In the genomic region with DNA sequence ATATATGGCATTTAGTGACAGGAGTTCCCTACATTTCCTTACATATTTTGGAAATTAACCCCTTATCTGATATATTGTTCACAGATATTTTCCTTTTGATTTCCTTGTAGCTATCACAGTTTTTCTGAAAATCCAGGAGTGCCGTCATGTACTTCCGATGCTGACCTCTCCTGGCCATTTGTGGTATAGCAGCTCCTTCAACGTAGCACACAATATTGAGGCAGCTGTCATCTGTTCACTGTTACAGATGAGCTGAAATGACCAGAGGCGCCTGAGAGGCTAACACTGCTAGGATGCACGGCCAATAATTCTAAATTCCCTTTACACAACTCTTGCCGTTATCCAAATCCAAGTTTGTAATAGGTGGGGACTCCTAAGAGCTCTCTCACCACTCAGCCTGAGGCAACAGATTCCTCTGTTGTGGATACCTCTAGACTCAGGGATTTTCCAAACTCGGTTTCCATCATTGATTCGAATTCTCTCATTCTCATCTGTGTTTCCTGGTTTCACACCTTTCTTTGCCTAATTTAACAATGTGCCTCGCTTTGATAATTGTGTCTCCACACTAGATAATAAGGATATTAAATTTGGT, we compare ENCODE assay signal across 8 cellular contexts. TPM values are rescaled to one million over a fixed set of nuclear protein-coding genes. Genes with fewer than 3 reads are reported as not detected.
DNase-seq lines count a peak whose midpoint lies in the region; ATAC-seq and TF ChIP-seq lines count a peak whose summit lies in the region.

No MANE protein-coding gene starts in this region.

- no peak overlapping the region for H3K4me3 Mint-ChIP-seq in chondrocyte (ENCODE audit: unreplicated experiment)

- H3K4me1 ChIP-seq in liver (ENCODE audit: control insufficient read depth in 4 of 4, insufficient read depth in 4 of 4, low read length in 3 of 4) = no peaks in the 10 kb centered on the region

- H3K9me3 ChIP-seq in liver (ENCODE audit: control insufficient read depth in 4 of 4, low read length in 3 of 4) = no peaks in the 10 kb centered on the region

- no peak overlapping the region for H3K27ac Mint-ChIP-seq in chondrocyte (ENCODE audit: unreplicated experiment)

- H3K9me3 Mint-ChIP-seq in chondrocyte (ENCODE audit: low read depth) = no peaks in the 10 kb centered on the region

- peaks cover 25% of the 10 kb centered on the region for H3K27me3 Mint-ChIP-seq in chondrocyte (ENCODE audit: low read depth)

- TF ChIP-seq RAD21 in liver (IDR thresholded peaks at IDR 0.05) = peak; percentile 71 to 78

- ATAC-seq in HG03280 (IDR thresholded peaks at IDR 0.05; ENCODE audit: unreplicated experiment) = peak; percentile 89

- H3K27ac ChIP-seq in liver (ENCODE audit: low read depth in 1 of 2, low read length in 2 of 2) = no peak overlapping the region

- TF ChIP-seq CTCF in chondrocyte (IDR thresholded peaks at IDR 0.05) = peak; percentile 89
- peak; percentile 84 for TF ChIP-seq CTCF in liver (IDR thresholded peaks at IDR 0.05; ENCODE audit: low read depth, low read length, missing input control)

- no peaks in the 10 kb centered on the region for H3K36me3 Mint-ChIP-seq in chondrocyte (ENCODE audit: low read depth)

- no peaks in the 10 kb centered on the region for H3K4me1 Mint-ChIP-seq in chondrocyte (ENCODE audit: low read depth)

- H3K27me3 ChIP-seq in liver (ENCODE audit: control insufficient read depth in 4 of 4, insufficient read depth in 4 of 4, low read length in 3 of 4) = no peaks in the 10 kb centered on the region

- no peak overlapping the region for H3K9ac ChIP-seq in liver (ENCODE audit: low read depth in 1 of 2, low read length in 2 of 2)

- DNase-seq in CD1c-positive myeloid dendritic cell (ENCODE audit: extremely low spot score) (peak; percentile 56), GM19238 (ENCODE audit: insufficient read length, low spot score) (peak; percentile 3), NCI-H226 (peak; percentile 50), chondrocyte (ENCODE audit: low spot score) (no peak)
- peak; percentile 63 for DNase-seq in activated CD4-positive, CD25-positive, alpha-beta regulatory T cell treated with anti-CD3 and anti-CD28 coated beads, Interleukin-2, amount 50 U/mL, for 72 hours
- peak; percentile 29 to 47 (median 31) for DNase-seq in stimulated activated CD4-positive, alpha-beta T cell treated with anti-CD3 and anti-CD28 coated beads, TNF-alpha, amount 100 ng/mL, for 48 hours (ENCODE audit: low read depth in 3 of 3)

- no peak overlapping the region for H3K4me3 ChIP-seq in liver (ENCODE audit: low read depth in 1 of 3, low read length in 3 of 3)

- H3K36me3 ChIP-seq in liver (ENCODE audit: control insufficient read depth in 4 of 4, insufficient read depth in 3 of 4, low read depth in 1 of 4, low read length in 3 of 4) = no peaks in the 10 kb centered on the region

- 20% methylated on average over 9 of the region's 9 CpGs for WGBS in liver

TF ChIP-seq in liver, 16 proteins besides CTCF, POLR2A, EP300 and RAD21:
- TF ChIP-seq JUND (IDR thresholded peaks at IDR 0.05) (no peak), TAF1 (conservative IDR thresholded peaks at IDR 0.05) (no peak), FOXA1 (IDR thresholded peaks at IDR 0.05) (no peak), MAX (IDR thresholded peaks at IDR 0.05) (no peak)
- TF ChIP-seq, protein P1, sequence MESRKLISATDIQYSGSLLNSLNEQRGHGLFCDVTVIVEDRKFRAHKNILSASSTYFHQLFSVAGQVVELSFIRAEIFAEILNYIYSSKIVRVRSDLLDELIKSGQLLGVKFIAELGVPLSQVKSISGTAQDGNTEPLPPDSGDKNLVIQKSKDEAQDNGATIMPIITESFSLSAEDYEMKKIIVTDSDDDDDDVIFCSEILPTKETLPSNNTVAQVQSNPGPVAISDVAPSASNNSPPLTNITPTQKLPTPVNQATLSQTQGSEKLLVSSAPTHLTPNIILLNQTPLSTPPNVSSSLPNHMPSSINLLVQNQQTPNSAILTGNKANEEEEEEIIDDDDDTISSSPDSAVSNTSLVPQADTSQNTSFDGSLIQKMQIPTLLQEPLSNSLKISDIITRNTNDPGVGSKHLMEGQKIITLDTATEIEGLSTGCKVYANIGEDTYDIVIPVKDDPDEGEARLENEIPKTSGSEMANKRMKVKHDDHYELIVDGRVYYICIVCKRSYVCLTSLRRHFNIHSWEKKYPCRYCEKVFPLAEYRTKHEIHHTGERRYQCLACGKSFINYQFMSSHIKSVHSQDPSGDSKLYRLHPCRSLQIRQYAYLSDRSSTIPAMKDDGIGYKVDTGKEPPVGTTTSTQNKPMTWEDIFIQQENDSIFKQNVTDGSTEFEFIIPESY (IDR thresholded peaks at IDR 0.05) = no peak

RNA-seq across cellular contexts. Expression of gene MMUT, which starts 53.0 kb away (rescaled TPM):
- total RNA-seq in chondrocyte = 18.3 to 25.3 TPM (median 18.9 TPM) in 3 replicates
- total RNA-seq in liver = 10 to 100 TPM; 42.3 to 46.2 TPM
- polyA plus RNA-seq in liver = 10 to 100 TPM; 44.4 to 54.2 TPM

RNA-seq across cellular contexts. Expression of gene CENPQ, which starts 53.1 kb away (rescaled TPM):
- 1.8 to 6.5 TPM (median 2.6 TPM) in 3 replicates for total RNA-seq in chondrocyte
- 1 to 10 TPM in 1 of 2 donors, under 1 TPM in 1; 0.92 to 3.5 TPM for total RNA-seq in liver
- 1 to 10 TPM in 1 of 2 donors, under 1 TPM in 1; 0.70 to 1.8 TPM for polyA plus RNA-seq in liver
